Comparison of ENCODE assay signal across 8 cellular contexts in the genomic region with DNA sequence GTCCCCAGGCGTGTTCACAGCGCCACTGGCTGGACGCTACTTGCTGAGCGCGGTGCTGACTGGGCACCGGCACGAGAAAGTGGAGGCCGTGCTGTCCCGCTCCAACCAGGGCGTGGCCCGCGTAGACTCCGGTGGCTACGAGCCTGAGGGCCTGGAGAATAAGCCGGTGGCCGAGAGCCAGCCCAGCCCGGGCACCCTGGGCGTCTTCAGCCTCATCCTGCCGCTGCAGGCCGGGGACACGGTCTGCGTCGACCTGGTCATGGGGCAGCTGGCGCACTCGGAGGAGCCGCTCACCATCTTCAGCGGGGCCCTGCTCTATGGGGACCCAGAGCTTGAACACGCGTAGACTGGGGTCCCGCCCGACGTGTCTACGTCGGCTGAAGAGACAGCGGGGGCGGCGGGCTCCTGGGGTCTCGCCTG. TPM values are rescaled to one million over a fixed set of nuclear protein-coding genes. Genes with fewer than 3 reads are reported as not detected.
A peak's percentile ranks its signal among the peaks of the same experiment; 100 is the strongest.
DNase-seq lines count a peak whose midpoint lies in the region; ATAC-seq and TF ChIP-seq lines count a peak whose summit lies in the region.

No MANE protein-coding gene starts in this region.

- H3K27me3 Mint-ChIP-seq in osteocyte (ENCODE audit: unreplicated experiment): no peaks in the 10 kb centered on the region

- H3K4me1 ChIP-seq in adipocyte (ENCODE audit: control insufficient read depth, insufficient read depth, low read length) (peaks cover 24% of the 10 kb centered on the region), heart right ventricle (peaks cover 7 to 56% (median 38%) of the 10 kb centered on the region in 9 donors)

- H3K4me1 Mint-ChIP-seq in osteocyte (ENCODE audit: unreplicated experiment): peaks cover 26% of the 10 kb centered on the region

- H3K9me3 ChIP-seq in adipocyte (ENCODE audit: control insufficient read depth, low read length) (no peaks in the 10 kb centered on the region), heart right ventricle (no peaks in the 10 kb centered on the region)

- WGBS in heart right ventricle, 2 donors: 1 to 2% methylated on average over 38 of the region's 38 CpGs

- CTCF ChIA-PET in HEK293T (lab: Yijun Ruan, JAX): interaction anchor here (0.6 to 1.4 kb wide), 5 partner anchors 11 to 131 kb away, joined by 3 to 6 read pairs (median 5); a partner anchor contains a TSS

- H3K36me3 ChIP-seq in adipocyte (ENCODE audit: control insufficient read depth, insufficient read depth, low read length, severe bottlenecking) (peaks cover 10% of the 10 kb centered on the region), heart right ventricle (peaks cover 0 to 13% (median 0%) of the 10 kb centered on the region in 9 donors)

- intact Hi-C loops in heart right ventricle (cut with DNase I): loop anchor here in 9 of 10 donors (1.0 to 10.0 kb wide), 10 partner anchors 33 to 123 kb away; a partner anchor contains a TSS

- H3K4me3 ChIP-seq in adipocyte (ENCODE audit: low read length): peak overlapping the region; percentile 82
- peak overlapping the region; percentile 56 to 80 (median 74) for H3K4me3 ChIP-seq in heart right ventricle

- H3K27ac ChIP-seq in heart right ventricle: peak overlapping the region; percentile 83 to 98 (median 93)

- H3K36me3 Mint-ChIP-seq in osteocyte (ENCODE audit: unreplicated experiment): peaks cover 4% of the 10 kb centered on the region

- peak overlapping the region; percentile 61 for H3K4me3 Mint-ChIP-seq in osteocyte (ENCODE audit: unreplicated experiment)

- peak; percentile 24 to 50 for DNase-seq in NCI-H2081 (lab: John Stamatoyannopoulos, UW)
- DNase-seq in NCI-H2081 treated with DMSO at 0.1 percent for 48 hours (lab: John Stamatoyannopoulos, UW): no peak
- peak; percentile 35 for DNase-seq in HEK293T (ENCODE audit: extremely low spot score)
- peak; percentile 45 for DNase-seq in NCI-H510A (lab: John Stamatoyannopoulos, UW)
- peak; percentile 41 for DNase-seq in adipocyte (ENCODE audit: low read depth)
- peak; percentile 77 to 83 for DNase-seq in heart right ventricle
- DNase-seq in osteocyte (ENCODE audit: extremely low spot score, unreplicated experiment): no peak
- no peak for DNase-seq in NCI-H187 (lab: John Stamatoyannopoulos, UW)

- POLR2A ChIA-PET in HEK293T (lab: Yijun Ruan, JAX): interaction anchor here (0.6 to 7.4 kb wide), 7 partner anchors 11 to 126 kb away, joined by 3 to 76 read pairs (median 5); a partner anchor contains a TSS

- peak; percentile 54 to 73 (median 62) for ATAC-seq in heart right ventricle

- peak overlapping the region; percentile 90 for H3K9ac ChIP-seq in adipocyte (ENCODE audit: low read length)

- no peaks in the 10 kb centered on the region for H3K9me3 Mint-ChIP-seq in osteocyte (ENCODE audit: unreplicated experiment)

- peak overlapping the region; percentile 80 for H3K27ac Mint-ChIP-seq in osteocyte (ENCODE audit: unreplicated experiment)

- H3K27me3 ChIP-seq in adipocyte (replicated peaks; ENCODE audit: control insufficient read depth, insufficient read depth, low read length) (no peaks in the 10 kb centered on the region), heart right ventricle (no peaks in the 10 kb centered on the region)

- peak in 7 of 9 donors; percentile 28 to 77 (median 57) for TF ChIP-seq CTCF in heart right ventricle (IDR thresholded peaks at IDR 0.05)
- TF ChIP-seq CTCF in osteocyte (IDR thresholded peaks at IDR 0.05): peak; percentile 45

TF ChIP-seq in HEK293T, 16 proteins besides CTCF, POLR2A, EP300 and RAD21:
- no peak for TF ChIP-seq SUZ12 (IDR thresholded peaks at IDR 0.05)
- TF ChIP-seq L3MBTL2 (conservative IDR thresholded peaks at IDR 0.05): peak; percentile 10

RNA-seq across cellular contexts. Expression of a gene that starts 0.9 kb away (rescaled TPM):
- total RNA-seq in heart right ventricle (1 to 10 TPM in 9 of 10 donors, under 1 TPM in 1; 0.32 to 4.6 (median 2.3) TPM), osteocyte (2.0 and 2.4 TPM in 2 replicates)
- polyA plus RNA-seq in heart right ventricle: 1 to 10 TPM; 2.2 TPM

RNA-seq across cellular contexts. Expression of a gene that starts 7.3 kb away (rescaled TPM):
- total RNA-seq in heart right ventricle: 10 to 100 TPM in 7 of 10 donors, 1 to 10 TPM in 3; 6.8 to 53.2 (median 12.2) TPM
- 10 to 100 TPM; 40.8 to 41.0 TPM for polyA plus RNA-seq in heart right ventricle
- total RNA-seq in osteocyte: 206 and 212 TPM in 2 replicates

RNA-seq across cellular contexts. Expression of a gene that starts 14.2 kb away (rescaled TPM):
- total RNA-seq in heart right ventricle (100 to 1,000 TPM; 342 to 457 (median 388) TPM), osteocyte (369 and 380 TPM in 2 replicates)
- 100 to 1,000 TPM; 336 to 456 TPM for polyA plus RNA-seq in heart right ventricle

RNA-seq across cellular contexts. Expression of a gene that starts 33.2 kb away (rescaled TPM):
- total RNA-seq in heart right ventricle (1 to 10 TPM in 3 of 10 donors, under 1 TPM in 7; 0.21 to 1.2 (median 0.68) TPM), osteocyte (1.2 and 1.9 TPM in 2 replicates)
- polyA plus RNA-seq in heart right ventricle: under 1 TPM; 0.57 to 0.73 TPM

RNA-seq across cellular contexts. Expression of a gene that starts 34.2 kb away (rescaled TPM):
- total RNA-seq in heart right ventricle (10 to 100 TPM in 6 of 10 donors, 1 to 10 TPM in 4; 7.9 to 16.8 (median 11.7) TPM), osteocyte (23.4 and 23.9 TPM in 2 replicates)
- 1 to 10 TPM; 4.2 to 6.5 TPM for polyA plus RNA-seq in heart right ventricle

Comparison
In these comparisons a context has a peak if more than half of its experiments do, and no peak if none do; other contexts are left out.
1. DNase-seq: peak in NCI-H2081 (2 of 2), HEK293T (single experiment), NCI-H510A (single experiment), adipocyte (single experiment) and heart right ventricle (2 of 2); none in NCI-H2081 treated with DMSO at 0.1 percent for 48 hours (single experiment), osteocyte (single experiment) and NCI-H187 (0 of 2).